Comparison of ENCODE assay signal across 17 cellular contexts in the genomic region with DNA sequence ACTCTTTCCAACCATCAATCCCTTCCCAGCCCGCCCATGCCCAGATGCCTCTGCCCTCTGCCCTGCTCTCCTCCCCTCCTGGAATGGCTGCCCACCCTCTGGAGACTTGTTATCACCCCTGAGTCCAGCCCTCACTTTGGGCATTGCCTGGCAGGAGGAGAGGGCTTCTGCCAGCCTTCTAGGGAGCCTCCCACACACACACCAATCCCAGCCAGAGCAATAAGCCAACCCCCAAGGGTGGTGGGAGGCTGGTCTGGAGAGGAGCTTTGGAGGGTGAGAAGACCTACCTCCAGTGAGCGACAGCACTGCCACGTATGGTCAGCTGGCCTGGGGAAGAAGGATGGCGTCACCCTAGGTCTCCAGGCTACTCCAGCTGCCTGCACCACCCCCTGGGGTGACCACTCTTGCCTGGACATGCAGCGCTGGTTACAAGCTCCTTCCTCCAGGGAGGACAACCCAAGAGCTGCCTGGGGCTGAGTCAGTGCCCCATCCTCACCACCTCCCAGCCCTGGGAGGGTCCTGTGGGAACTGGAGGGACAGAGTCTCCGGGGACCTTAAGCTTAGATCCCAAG. TPM values are rescaled to one million over a fixed set of nuclear protein-coding genes. Genes with fewer than 3 reads are reported as not detected.
DNase-seq lines count a peak whose midpoint lies in the region; ATAC-seq and TF ChIP-seq lines count a peak whose summit lies in the region.
"Had no signal": no experiment of that assay in that cellular context is flagged by ENCODE, and none has a peak within 500 bp of the region (broad histone marks: within the 10 kb centered on the region; RNA-seq: fewer than 3 reads in every experiment).

No MANE protein-coding gene starts in this region.

- CTCF ChIA-PET in RWPE1 (lab: Yijun Ruan, JAX): interaction anchor here (0.6 to 2.5 kb wide), 3 partner anchors 10 to 185 kb away, joined by 3 to 7 read pairs (median 6); no protein-coding TSS in a partner anchor

- intact Hi-C loops in activated CD4-positive, alpha-beta T cell treated with anti-CD3 and anti-CD28 coated beads, Interleukin-2, amount 10 ng/mL, durations not matched to agents 24 days and 14 days (cut with micrococcal nuclease): no loop called here
- intact Hi-C loops in dorsolateral prefrontal cortex (cut with DNase I): loop anchor here (2.0 to 10.0 kb wide), 6 partner anchors 102 to 496 kb away; a partner anchor contains a TSS

- DNase-seq in activated CD4-positive, alpha-beta T cell treated with anti-CD3 and anti-CD28 coated beads, Interleukin-2, amount 10 ng/mL, durations not matched to agents 24 days and 14 days: no peak
- no peak for DNase-seq in activated CD4-positive, alpha-beta T cell treated with anti-CD3 and anti-CD28 coated beads for 48 hours
- no peak for DNase-seq in RWPE1 (ENCODE audit: low spot score)
- DNase-seq in dorsolateral prefrontal cortex: no peak
- no peak for DNase-seq in NCI-H510A (lab: John Stamatoyannopoulos, UW)
- DNase-seq in DMS79 treated with DMSO at 0.1 percent for 48 hours (lab: John Stamatoyannopoulos, UW): no peak
- DNase-seq in endothelial cell (ENCODE audit: low spot score): no peak
- DNase-seq: activated CD4-positive, CD25-positive, alpha-beta regulatory T cell; endodermal cell; KG1; NCI-H1105 treated with DMSO at 0.1 percent for 48 hours; small intestine; upper lobe of left lung had no signal

- no peak for ATAC-seq in stimulated activated memory B cell treated with anti-CD40 and anti-IgM and Interleukin-4, amounts not matched to agents 10 μg/mL and 1 μg/mL and 100 μg/mL, for 72 hours
- ATAC-seq: left lobe of liver, Right ventricle myocardium inferior had no signal

- POLR2A ChIA-PET in RWPE1 (lab: Yijun Ruan, JAX; ENCODE audit: low non-redundant PET): no interaction called here

- H3K4me3 Mint-ChIP-seq in activated CD4-positive, alpha-beta T cell treated with anti-CD3 and anti-CD28 coated beads, Interleukin-2, amount 10 ng/mL, durations not matched to agents 24 days and 14 days: no peak overlapping the region
- H3K4me3 Mint-ChIP-seq in stimulated activated memory B cell treated with anti-CD40 and anti-IgM and Interleukin-4, amounts not matched to agents 10 μg/mL and 1 μg/mL and 100 μg/mL, for 72 hours: no peak overlapping the region
- no peak overlapping the region for H3K4me3 Mint-ChIP-seq in endothelial cell (ENCODE audit: unreplicated experiment)
- H3K4me3 Mint-ChIP-seq: endodermal cell had no signal

- peak overlapping the region; percentile 22 for H3K27ac ChIP-seq in RWPE1
- peak overlapping the region in 39 of 59 donors; percentile 11 to 99 (median 97) for H3K27ac ChIP-seq in dorsolateral prefrontal cortex
- H3K27ac ChIP-seq: cardiac muscle cell had no signal

- peak overlapping the region; percentile 97 for H3K27ac Mint-ChIP-seq in activated CD4-positive, alpha-beta T cell treated with anti-CD3 and anti-CD28 coated beads, Interleukin-2, amount 10 ng/mL, durations not matched to agents 24 days and 14 days
- H3K27ac Mint-ChIP-seq in stimulated activated memory B cell treated with anti-CD40 and anti-IgM and Interleukin-4, amounts not matched to agents 10 μg/mL and 1 μg/mL and 100 μg/mL, for 72 hours: peak overlapping the region; percentile 79
- H3K27ac Mint-ChIP-seq in endothelial cell (ENCODE audit: unreplicated experiment): no peak overlapping the region
- H3K27ac Mint-ChIP-seq: endodermal cell had no signal

- H3K27me3 Mint-ChIP-seq in activated CD4-positive, alpha-beta T cell treated with anti-CD3 and anti-CD28 coated beads, Interleukin-2, amount 10 ng/mL, durations not matched to agents 24 days and 14 days: no peaks in the 10 kb centered on the region
- H3K27me3 Mint-ChIP-seq in stimulated activated memory B cell treated with anti-CD40 and anti-IgM and Interleukin-4, amounts not matched to agents 10 μg/mL and 1 μg/mL and 100 μg/mL, for 72 hours: no peaks in the 10 kb centered on the region
- H3K27me3 Mint-ChIP-seq in endothelial cell (ENCODE audit: unreplicated experiment): peaks cover 8% of the 10 kb centered on the region

- TF ChIP-seq CTCF in RWPE1 (conservative IDR thresholded peaks at IDR 0.05; ENCODE audit: low read depth): no peak
- no peak for TF ChIP-seq CTCF in dorsolateral prefrontal cortex (IDR thresholded peaks at IDR 0.05 in 54 of 56, conservative IDR thresholded peaks at IDR 0.05 in 2 of 56; ENCODE audit: low read depth in 1 of 56, partially characterized antibody in 56 of 56)
- TF ChIP-seq CTCF in endothelial cell (IDR thresholded peaks at IDR 0.05; ENCODE audit: unreplicated experiment): no peak

- no peaks in the 10 kb centered on the region for H3K27me3 ChIP-seq in dorsolateral prefrontal cortex
- H3K27me3 ChIP-seq: cardiac muscle cell, upper lobe of left lung had no signal

- no peak overlapping the region for H3K4me3 ChIP-seq in dorsolateral prefrontal cortex
- H3K4me3 ChIP-seq: cardiac muscle cell, upper lobe of left lung had no signal

- H3K4me1 Mint-ChIP-seq in activated CD4-positive, alpha-beta T cell treated with anti-CD3 and anti-CD28 coated beads, Interleukin-2, amount 10 ng/mL, durations not matched to agents 24 days and 14 days: peaks cover 55% of the 10 kb centered on the region
- H3K4me1 Mint-ChIP-seq in stimulated activated memory B cell treated with anti-CD40 and anti-IgM and Interleukin-4, amounts not matched to agents 10 μg/mL and 1 μg/mL and 100 μg/mL, for 72 hours: peaks cover 68% of the 10 kb centered on the region
- H3K4me1 Mint-ChIP-seq in endothelial cell (ENCODE audit: unreplicated experiment): peaks cover 20% of the 10 kb centered on the region

- H3K36me3 Mint-ChIP-seq in activated CD4-positive, alpha-beta T cell treated with anti-CD3 and anti-CD28 coated beads, Interleukin-2, amount 10 ng/mL, durations not matched to agents 24 days and 14 days (ENCODE audit: low read depth): no peaks in the 10 kb centered on the region
- no peaks in the 10 kb centered on the region for H3K36me3 Mint-ChIP-seq in stimulated activated memory B cell treated with anti-CD40 and anti-IgM and Interleukin-4, amounts not matched to agents 10 μg/mL and 1 μg/mL and 100 μg/mL, for 72 hours
- peaks cover 3% of the 10 kb centered on the region for H3K36me3 Mint-ChIP-seq in endothelial cell (ENCODE audit: low read depth, unreplicated experiment)

- H3K9me3 Mint-ChIP-seq in activated CD4-positive, alpha-beta T cell treated with anti-CD3 and anti-CD28 coated beads, Interleukin-2, amount 10 ng/mL, durations not matched to agents 24 days and 14 days: no peaks in the 10 kb centered on the region
- H3K9me3 Mint-ChIP-seq in stimulated activated memory B cell treated with anti-CD40 and anti-IgM and Interleukin-4, amounts not matched to agents 10 μg/mL and 1 μg/mL and 100 μg/mL, for 72 hours: no peaks in the 10 kb centered on the region
- H3K9me3 Mint-ChIP-seq in endothelial cell (ENCODE audit: unreplicated experiment): no peaks in the 10 kb centered on the region
- H3K9me3 Mint-ChIP-seq: endodermal cell had no signal

RNA-seq across cellular contexts. Expression of a gene that starts 8.4 kb away (rescaled TPM):
- 0.26 and 0.33 TPM in 2 replicates for total RNA-seq in activated CD4-positive, alpha-beta T cell treated with anti-CD3 and anti-CD28 coated beads, Interleukin-2, amount 10 ng/mL, durations not matched to agents 24 days and 14 days
- total RNA-seq in dorsolateral prefrontal cortex (10 to 100 TPM in 14 of 120 experiments, 1 to 10 TPM in 102, under 1 TPM in 4; 0.63 to 21.1 (median 4.3) TPM), endothelial cell (ENCODE audit: unreplicated experiment) (0.15 TPM)
- total RNA-seq: left lobe of liver had no signal
